Comparison of ENCODE assay signal across 8 cellular contexts in genomic region chr4:143773998-143774898, GRCh38.
A peak's percentile ranks its signal among the peaks of the same experiment; 100 is the strongest.
DNase-seq lines count a peak whose midpoint lies in the region; ATAC-seq, FAIRE-seq and TF ChIP-seq lines count a peak whose summit lies in the region.

No MANE protein-coding gene starts in this region.

- H3K27me3 ChIP-seq in OCI-LY1 (ENCODE audit: insufficient read depth, low read length) (no peaks in the 10 kb centered on the region), astrocyte (ENCODE audit: insufficient read depth, low read length) (no peaks in the 10 kb centered on the region)

- H3K4me3 ChIP-seq in OCI-LY1 (ENCODE audit: low read depth, low read length, poor library complexity, severe bottlenecking) = no peak overlapping the region
- H3K4me3 ChIP-seq in astrocyte (ENCODE audit: insufficient read depth, low read depth, low read length) = no peak overlapping the region
- no peak overlapping the region for H3K4me3 ChIP-seq in kidney (ENCODE audit: low read length in 2 of 2)

- no peak overlapping the region for H3K27ac Mint-ChIP-seq in astrocyte (ENCODE audit: unreplicated experiment)

- ATAC-seq in GM19351 (IDR thresholded peaks at IDR 0.05; ENCODE audit: unreplicated experiment) (peak; percentile 100), HG03196 (IDR thresholded peaks at IDR 0.05; ENCODE audit: unreplicated experiment) (peak; percentile 99)

- H3K27me3 Mint-ChIP-seq in astrocyte (ENCODE audit: low read depth, unreplicated experiment) = no peaks in the 10 kb centered on the region

- H3K4me1 ChIP-seq in OCI-LY1 (ENCODE audit: insufficient read depth, low read length, severe bottlenecking) = no peaks in the 10 kb centered on the region
- H3K4me1 ChIP-seq in astrocyte (ENCODE audit: insufficient read depth, low read length) = no peaks in the 10 kb centered on the region
- H3K4me1 ChIP-seq in kidney (ENCODE audit: control insufficient read depth in 1 of 2, insufficient read depth in 1 of 2, low read depth in 1 of 2, low read length in 2 of 2) = no peaks in the 10 kb centered on the region

- H3K27ac ChIP-seq in OCI-LY1 (ENCODE audit: low read depth, low read length, poor library complexity, severe bottlenecking) = no peak overlapping the region
- no peak overlapping the region for H3K27ac ChIP-seq in astrocyte (ENCODE audit: low read depth, low read length)
- H3K27ac ChIP-seq in kidney (ENCODE audit: low read depth in 2 of 2, low read length in 2 of 2) = no peak overlapping the region

- peak; percentile 88 for TF ChIP-seq CTCF in OCI-LY1 (IDR thresholded peaks at IDR 0.05; ENCODE audit: low read length)
- peak; percentile 71 for TF ChIP-seq CTCF in astrocyte (IDR thresholded peaks at IDR 0.05; ENCODE audit: insufficient read depth, low read depth, low read length)
- peak; percentile 64 for TF ChIP-seq CTCF in kidney (IDR thresholded peaks at IDR 0.05; ENCODE audit: borderline replicate concordance, extremely low read depth, insufficient read depth)

- no peak overlapping the region for H3K4me3 Mint-ChIP-seq in astrocyte (ENCODE audit: unreplicated experiment)

- peak; percentile 62 for DNase-seq in EH (ENCODE audit: low read depth)
- DNase-seq in astrocyte (ENCODE audit: low read depth) = peak; percentile 24
- DNase-seq in kidney = no peak
- peak; percentile 11 for DNase-seq in stimulated activated CD8-positive, alpha-beta memory T cell treated with anti-CD3 and anti-CD28 coated beads, Interleukin-15, amount 100 ng/mL, for 1 hour (ENCODE audit: low read depth)
- DNase-seq in activated gamma-delta T cell (lab: John Stamatoyannopoulos, UW) = no peak

- FAIRE-seq in astrocyte (lab: Jason Lieb, UNC) = peak; percentile 70
- FAIRE-seq in kidney (lab: Jason Lieb, UNC) = no peak

- H3K9me2 ChIP-seq in OCI-LY1 (ENCODE audit: low read depth, low read length) = no peaks in the 10 kb centered on the region

- H3K4me2 ChIP-seq in OCI-LY1 (ENCODE audit: low read length) (no peak overlapping the region), astrocyte (ENCODE audit: low read length) (no peak overlapping the region)

- H2AFZ ChIP-seq in OCI-LY1 (ENCODE audit: low read length) (no peak overlapping the region), astrocyte (ENCODE audit: low read depth, low read length) (no peak overlapping the region)

- H3K4me1 Mint-ChIP-seq in astrocyte (ENCODE audit: low read depth, unreplicated experiment) = no peaks in the 10 kb centered on the region

- H3K9ac ChIP-seq in OCI-LY1 (ENCODE audit: low read length) = no peak overlapping the region
- no peak overlapping the region for H3K9ac ChIP-seq in astrocyte (ENCODE audit: low read length)
- H3K9ac ChIP-seq in kidney (ENCODE audit: low read length in 2 of 2) = no peak overlapping the region

- H3K36me3 Mint-ChIP-seq in astrocyte (ENCODE audit: low read depth, unreplicated experiment) = no peaks in the 10 kb centered on the region

- no peaks in the 10 kb centered on the region for H3K9me3 Mint-ChIP-seq in astrocyte (ENCODE audit: unreplicated experiment)

- intact Hi-C loops in kidney (cut with DNase I) = no loop called here

- H3K79me2 ChIP-seq in OCI-LY1 (ENCODE audit: insufficient read depth, low read length) (no peaks in the 10 kb centered on the region), astrocyte (ENCODE audit: insufficient read depth, low read length) (no peaks in the 10 kb centered on the region)

- no peaks in the 10 kb centered on the region for H3K36me3 ChIP-seq in OCI-LY1 (ENCODE audit: insufficient read depth, low read length)
- H3K36me3 ChIP-seq in astrocyte (ENCODE audit: insufficient read depth, low read length) = no peaks in the 10 kb centered on the region
- H3K36me3 ChIP-seq in kidney (ENCODE audit: control insufficient read depth in 1 of 2, insufficient read depth in 2 of 2, low read length in 2 of 2) = no peaks in the 10 kb centered on the region

- H4K20me1 ChIP-seq in OCI-LY1 (ENCODE audit: insufficient read depth, low read length) = no peaks in the 10 kb centered on the region
- H4K20me1 ChIP-seq in astrocyte (ENCODE audit: insufficient read depth, low read length) = no peaks in the 10 kb centered on the region

- H3F3A ChIP-seq in OCI-LY1 (ENCODE audit: insufficient read depth, low read length) = no peaks in the 10 kb centered on the region

- H3K9me3 ChIP-seq in OCI-LY1 (ENCODE audit: low read length) (no peaks in the 10 kb centered on the region), astrocyte (ENCODE audit: insufficient read depth, low read depth, low read length) (no peaks in the 10 kb centered on the region), kidney (ENCODE audit: control insufficient read depth in 1 of 2, low read length in 2 of 2) (no peaks in the 10 kb centered on the region)

Comparison
In these comparisons a context has a peak if more than half of its experiments do, and no peak if none do; other contexts are left out.
1. DNase-seq: peak in EH (single experiment), astrocyte (single experiment) and stimulated activated CD8-positive, alpha-beta memory T cell treated with anti-CD3 and anti-CD28 coated beads, Interleukin-15, amount 100 ng/mL, for 1 hour (single experiment); none in kidney (single experiment) and activated gamma-delta T cell (single experiment).
2. Peak in every context shown above with its lines, with median percentiles within 50 percentile points of each other: CTCF ChIP-seq.